Comparison of ENCODE assay signal across 8 cellular contexts in genomic region chr3:47803478-47804025, GRCh38. TPM values are rescaled to one million over a fixed set of nuclear protein-coding genes. Genes with fewer than 3 reads are reported as not detected.
DNase-seq lines count a peak whose midpoint lies in the region; ATAC-seq and TF ChIP-seq lines count a peak whose summit lies in the region.

No MANE protein-coding gene starts in this region.

- no peaks in the 10 kb centered on the region for H3K9me3 ChIP-seq in right atrium auricular region
- H3K9me3 ChIP-seq in iPS-20b (ENCODE audit: insufficient read depth, low read depth, low read length), result no peaks in the 10 kb centered on the region
- no peaks in the 10 kb centered on the region for H3K9me3 ChIP-seq in suprapubic skin

- H3K4me3 ChIP-seq in right atrium auricular region, result peak overlapping the region; percentile 89 to 92
- peak overlapping the region; percentile 97 for H3K4me3 ChIP-seq in iPS-20b (ENCODE audit: low read length)
- H3K4me3 ChIP-seq in suprapubic skin, result peak overlapping the region; percentile 93

- ATAC-seq in left ventricle myocardium superior, result no peak
- ATAC-seq in GM18867 (IDR thresholded peaks at IDR 0.05; ENCODE audit: unreplicated experiment), result no peak

- H3K36me3 ChIP-seq in right atrium auricular region (peaks cover 19% of the 10 kb centered on the region), iPS-20b (ENCODE audit: insufficient read depth, low read depth, low read length) (peaks cover 26% of the 10 kb centered on the region), suprapubic skin (peaks cover 16% of the 10 kb centered on the region)

- no peak for TF ChIP-seq POLR2A in suprapubic skin (IDR thresholded peaks at IDR 0.05)

- no peak for DNase-seq in right atrium auricular region (ENCODE audit: low spot score)
- DNase-seq in left ventricle myocardium superior, result no peak
- no peak for DNase-seq in activated T-helper 1 cell treated with anti-CD3 and anti-CD28 coated beads, Interleukin-12 subunit alpha, Interleukin-12 subunit beta, Interleukin-2, Interleukin-4 antibody, amounts not matched to agents 30 ng/mL and 10 ng/mL and 1 ng/mL, durations not matched to agents 14 hours and 24 hours and 36 hours (ENCODE audit: low spot score)
- DNase-seq in suprapubic skin (ENCODE audit: low spot score in 2 of 2), result no peak
- DNase-seq in RKO (ENCODE audit: low spot score), result no peak
- DNase-seq in NK-92 (lab: John Stamatoyannopoulos, UW; ENCODE audit: unreplicated experiment), result no peak

- peak overlapping the region; percentile 86 for H3K27ac Mint-ChIP-seq in activated T-helper 1 cell treated with anti-CD3 and anti-CD28 coated beads, Interleukin-12 subunit alpha, Interleukin-12 subunit beta, Interleukin-2, Interleukin-4 antibody, amounts not matched to agents 30 ng/mL and 10 ng/mL and 1 ng/mL, durations not matched to agents 14 hours and 24 hours and 36 hours

- no peak for TF ChIP-seq CTCF in right atrium auricular region (IDR thresholded peaks at IDR 0.05)
- TF ChIP-seq CTCF in suprapubic skin (IDR thresholded peaks at IDR 0.05), result no peak

- no peaks in the 10 kb centered on the region for H3K9me3 Mint-ChIP-seq in activated T-helper 1 cell treated with anti-CD3 and anti-CD28 coated beads, Interleukin-12 subunit alpha, Interleukin-12 subunit beta, Interleukin-2, Interleukin-4 antibody, amounts not matched to agents 30 ng/mL and 10 ng/mL and 1 ng/mL, durations not matched to agents 14 hours and 24 hours and 36 hours

- H3K27ac ChIP-seq in right atrium auricular region (peak overlapping the region; percentile 94 to 99), iPS-20b (ENCODE audit: low read length) (peak overlapping the region; percentile 73), suprapubic skin (peak overlapping the region; percentile 94)

- 2% methylated on average over 8 of the region's 20 CpGs for WGBS in suprapubic skin

- H3K4me3 Mint-ChIP-seq in activated T-helper 1 cell treated with anti-CD3 and anti-CD28 coated beads, Interleukin-12 subunit alpha, Interleukin-12 subunit beta, Interleukin-2, Interleukin-4 antibody, amounts not matched to agents 30 ng/mL and 10 ng/mL and 1 ng/mL, durations not matched to agents 14 hours and 24 hours and 36 hours, result peak overlapping the region; percentile 93

- H3K9ac ChIP-seq in iPS-20b (ENCODE audit: low read depth, low read length), result peak overlapping the region; percentile 94

- H3K4me1 Mint-ChIP-seq in activated T-helper 1 cell treated with anti-CD3 and anti-CD28 coated beads, Interleukin-12 subunit alpha, Interleukin-12 subunit beta, Interleukin-2, Interleukin-4 antibody, amounts not matched to agents 30 ng/mL and 10 ng/mL and 1 ng/mL, durations not matched to agents 14 hours and 24 hours and 36 hours (ENCODE audit: low read depth), result peaks cover 19% of the 10 kb centered on the region

- H3K4me1 ChIP-seq in right atrium auricular region (peaks cover 0 to 16% of the 10 kb centered on the region in 2 donors), iPS-20b (ENCODE audit: insufficient read depth, low read length) (peaks cover 8% of the 10 kb centered on the region; the same call in 1 of the 2 replicates), suprapubic skin (peaks cover 24% of the 10 kb centered on the region)

- H3K27me3 Mint-ChIP-seq in activated T-helper 1 cell treated with anti-CD3 and anti-CD28 coated beads, Interleukin-12 subunit alpha, Interleukin-12 subunit beta, Interleukin-2, Interleukin-4 antibody, amounts not matched to agents 30 ng/mL and 10 ng/mL and 1 ng/mL, durations not matched to agents 14 hours and 24 hours and 36 hours (ENCODE audit: insufficient read depth), result no peaks in the 10 kb centered on the region

- no peaks in the 10 kb centered on the region for H3K36me3 Mint-ChIP-seq in activated T-helper 1 cell treated with anti-CD3 and anti-CD28 coated beads, Interleukin-12 subunit alpha, Interleukin-12 subunit beta, Interleukin-2, Interleukin-4 antibody, amounts not matched to agents 30 ng/mL and 10 ng/mL and 1 ng/mL, durations not matched to agents 14 hours and 24 hours and 36 hours (ENCODE audit: low read depth)

- intact Hi-C loops in left ventricle myocardium superior (cut with micrococcal nuclease), result no loop called here
- intact Hi-C loops in activated T-helper 1 cell treated with anti-CD3 and anti-CD28 coated beads, Interleukin-12 subunit alpha, Interleukin-12 subunit beta, Interleukin-2, Interleukin-4 antibody, amounts not matched to agents 30 ng/mL and 10 ng/mL and 1 ng/mL, durations not matched to agents 14 hours and 24 hours and 36 hours (cut with micrococcal nuclease), result loop anchor here (1.0 to 5.0 kb wide), 8 partner anchors 14 to 521 kb away; partner anchors contain the start of genes CDC25A, ELP6, KIF9 and KLHL18

- no peak for TF ChIP-seq EP300 in suprapubic skin (IDR thresholded peaks at IDR 0.05)

- no peaks in the 10 kb centered on the region for H3K27me3 ChIP-seq in right atrium auricular region
- H3K27me3 ChIP-seq in iPS-20b (ENCODE audit: insufficient read depth, low read length), result no peaks in the 10 kb centered on the region
- H3K27me3 ChIP-seq in suprapubic skin, result no peaks in the 10 kb centered on the region

RNA-seq across cellular contexts. Expression of gene DHX30, which starts 0.6 kb away (rescaled TPM):
- total RNA-seq in right atrium auricular region (10 to 100 TPM; 47.9 to 57.6 TPM), left ventricle myocardium superior (49.0 TPM), suprapubic skin (10 to 100 TPM; 56.7 to 74.1 (median 69.4) TPM)
- total RNA-seq in activated T-helper 1 cell treated with anti-CD3 and anti-CD28 coated beads, Interleukin-12 subunit alpha, Interleukin-12 subunit beta, Interleukin-2, Interleukin-4 antibody, amounts not matched to agents 30 ng/mL and 10 ng/mL and 1 ng/mL, durations not matched to agents 14 hours and 24 hours and 36 hours, result 149 and 154 TPM in 2 replicates

RNA-seq across cellular contexts. Expression of gene SMARCC1, which starts 21.9 kb away (rescaled TPM):
- total RNA-seq in right atrium auricular region (10 to 100 TPM; 11.6 to 19.3 TPM), left ventricle myocardium superior (27.0 TPM), suprapubic skin (10 to 100 TPM; 41.0 to 75.5 (median 58.1) TPM)
- total RNA-seq in activated T-helper 1 cell treated with anti-CD3 and anti-CD28 coated beads, Interleukin-12 subunit alpha, Interleukin-12 subunit beta, Interleukin-2, Interleukin-4 antibody, amounts not matched to agents 30 ng/mL and 10 ng/mL and 1 ng/mL, durations not matched to agents 14 hours and 24 hours and 36 hours, result 136 and 148 TPM in 2 replicates
